ENCODE assay signal across 13 cellular contexts in the genomic region with DNA sequence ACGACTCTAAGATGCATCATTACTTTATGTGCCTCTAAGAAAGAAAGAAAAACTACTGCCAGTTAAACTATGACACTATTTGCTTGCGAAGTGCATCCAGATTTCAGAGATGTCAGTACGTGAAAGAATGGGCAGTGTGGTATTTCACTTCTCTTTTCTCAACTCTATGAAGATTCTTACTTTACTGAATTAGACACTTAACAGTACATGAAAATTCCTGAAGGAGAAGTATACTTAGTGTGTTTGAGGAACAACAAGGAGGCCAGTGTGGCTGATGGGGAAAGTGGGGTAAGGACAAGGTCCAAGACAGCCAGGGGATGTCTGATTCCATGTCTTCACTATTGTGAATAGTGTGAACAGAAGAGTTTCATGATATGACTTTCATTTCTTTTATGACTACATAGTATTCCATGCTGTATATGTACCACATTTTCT. TPM values are rescaled to one million over a fixed set of nuclear protein-coding genes. Genes with fewer than 3 reads are reported as not detected.
DNase-seq lines count a peak whose midpoint lies in the region; ATAC-seq lines count a peak whose summit lies in the region.
"Had no signal": no experiment of that assay in that cellular context is flagged by ENCODE, and none has a peak within 500 bp of the region (broad histone marks: within the 10 kb centered on the region; RNA-seq: fewer than 3 reads in every experiment).

No MANE protein-coding gene starts in this region.

- no peak overlapping the region for H3K4me3 Mint-ChIP-seq in activated T-helper 17 cell treated with anti-CD3 and anti-CD28 coated beads, Interleukin-2, amount 50 U/mL, for 72 hours

- no peak overlapping the region for H3K27ac Mint-ChIP-seq in activated T-helper 17 cell treated with anti-CD3 and anti-CD28 coated beads, Interleukin-2, amount 50 U/mL, for 72 hours

- ATAC-seq in GM19025 (IDR thresholded peaks at IDR 0.05; ENCODE audit: low read depth, unreplicated experiment), result peak; percentile 90
- peak; percentile 65 for ATAC-seq in GM21737 (IDR thresholded peaks at IDR 0.05; ENCODE audit: unreplicated experiment)
- peak; percentile 69 for ATAC-seq in HG03196 (IDR thresholded peaks at IDR 0.05; ENCODE audit: unreplicated experiment)
- no peak for ATAC-seq in activated T-helper 17 cell treated with anti-CD3 and anti-CD28 coated beads, Interleukin-2, amount 50 U/mL, for 72 hours (replicated peaks)

- no peaks in the 10 kb centered on the region for H3K4me1 Mint-ChIP-seq in activated T-helper 17 cell treated with anti-CD3 and anti-CD28 coated beads, Interleukin-2, amount 50 U/mL, for 72 hours

- no peaks in the 10 kb centered on the region for H3K9me3 Mint-ChIP-seq in activated T-helper 17 cell treated with anti-CD3 and anti-CD28 coated beads, Interleukin-2, amount 50 U/mL, for 72 hours

- DNase-seq in effector CD8-positive, alpha-beta T cell (lab: John Stamatoyannopoulos, UW), result no peak
- DNase-seq in NCI-H2196 treated with DMSO at 0.1 percent for 48 hours (lab: John Stamatoyannopoulos, UW; ENCODE audit: unreplicated experiment) (no peak), NCI-H226 (no peak)
- DNase-seq: activated T-cell treated with anti-CD3 and anti-CD28 coated beads, Interleukin-2, amount 50 U/mL, for 48 hours; hippocampal formation; NCI-H774; nucleus accumbens; SHP77; stimulated activated naive CD4-positive, alpha-beta T cell had no signal

- H3K36me3 Mint-ChIP-seq in activated T-helper 17 cell treated with anti-CD3 and anti-CD28 coated beads, Interleukin-2, amount 50 U/mL, for 72 hours (ENCODE audit: low read depth), result no peaks in the 10 kb centered on the region

- peaks cover 4% of the 10 kb centered on the region for H3K27me3 Mint-ChIP-seq in activated T-helper 17 cell treated with anti-CD3 and anti-CD28 coated beads, Interleukin-2, amount 50 U/mL, for 72 hours

RNA-seq across cellular contexts. Expression of a gene that starts 53.9 kb away (rescaled TPM):
- total RNA-seq in activated T-helper 17 cell treated with anti-CD3 and anti-CD28 coated beads, Interleukin-2, amount 50 U/mL, for 72 hours, result 10 to 100 TPM; 25.5 to 39.5 TPM
